In genomic region chr1:239898067-239898730, GRCh38 we compare ENCODE assay signal across 8 cellular contexts.
DNase-seq lines count a peak whose midpoint lies in the region; ATAC-seq and TF ChIP-seq lines count a peak whose summit lies in the region.

No MANE protein-coding gene starts in this region.

- no peaks in the 10 kb centered on the region for H4K20me1 ChIP-seq in BLaER1

- WGBS in lower leg skin, 2 donors, result 14 to 17% methylated on average over 15 of the region's 15 CpGs

- H3K4me2 ChIP-seq in BLaER1, result peak overlapping the region; percentile 22

- H3K27ac Mint-ChIP-seq in activated CD4-positive, alpha-beta T cell treated with anti-CD3 and anti-CD28 coated beads, Interleukin-2, amount 10 ng/mL, durations not matched to agents 24 days and 14 days, result no peak overlapping the region

- peaks cover 3% of the 10 kb centered on the region for H3K27me3 Mint-ChIP-seq in activated CD4-positive, alpha-beta T cell treated with anti-CD3 and anti-CD28 coated beads, Interleukin-2, amount 10 ng/mL, durations not matched to agents 24 days and 14 days

- no peak overlapping the region for H3K9ac ChIP-seq in BLaER1

- H3K36me3 ChIP-seq in BLaER1, result no peaks in the 10 kb centered on the region

- no peaks in the 10 kb centered on the region for H3K9me3 Mint-ChIP-seq in activated CD4-positive, alpha-beta T cell treated with anti-CD3 and anti-CD28 coated beads, Interleukin-2, amount 10 ng/mL, durations not matched to agents 24 days and 14 days

- no peaks in the 10 kb centered on the region for H3K27me3 ChIP-seq in BLaER1

- peaks cover 4% of the 10 kb centered on the region for H3K4me1 Mint-ChIP-seq in activated CD4-positive, alpha-beta T cell treated with anti-CD3 and anti-CD28 coated beads, Interleukin-2, amount 10 ng/mL, durations not matched to agents 24 days and 14 days

- intact Hi-C loops in activated CD4-positive, alpha-beta T cell treated with anti-CD3 and anti-CD28 coated beads, Interleukin-2, amount 10 ng/mL, durations not matched to agents 24 days and 14 days (cut with micrococcal nuclease), result loop anchor here (1.0 to 5.0 kb wide), 4 partner anchors 106 to 590 kb away; no protein-coding TSS in a partner anchor
- intact Hi-C loops in lower leg skin (cut with DNase I; ENCODE audit: low total_unique reads), result no loop called here

- peak; percentile 72 for ATAC-seq in GM19324 (IDR thresholded peaks at IDR 0.05; ENCODE audit: low FRiP score, unreplicated experiment)
- ATAC-seq in HG03432 (IDR thresholded peaks at IDR 0.05; ENCODE audit: unreplicated experiment), result peak; percentile 92

- no peaks in the 10 kb centered on the region for H3K36me3 Mint-ChIP-seq in activated CD4-positive, alpha-beta T cell treated with anti-CD3 and anti-CD28 coated beads, Interleukin-2, amount 10 ng/mL, durations not matched to agents 24 days and 14 days (ENCODE audit: low read depth)

- no peak overlapping the region for H3K4me3 ChIP-seq in BLaER1
- no peak overlapping the region for H3K4me3 ChIP-seq in lower leg skin (ENCODE audit: low read depth, poor library complexity, severe bottlenecking)

- TF ChIP-seq POLR2A in lower leg skin (IDR thresholded peaks at IDR 0.05), result no peak

- H3K27ac ChIP-seq in BLaER1, result no peak overlapping the region

- no peaks in the 10 kb centered on the region for H3K9me3 ChIP-seq in BLaER1

- DNase-seq in NCI-H510A (lab: John Stamatoyannopoulos, UW) (peak; percentile 73), dermis microvascular lymphatic vessel endothelial cell (ENCODE audit: low read depth in 2 of 2) (peak; percentile 60 to 73), lower leg skin (ENCODE audit: low spot score in 2 of 2) (peak; percentile 60 to 93)
- peak; percentile 91 for DNase-seq in activated CD4-positive, alpha-beta T cell treated with anti-CD3 and anti-CD28 coated beads, Interleukin-2, amount 10 ng/mL, durations not matched to agents 24 days and 14 days
- DNase-seq in stimulated activated CD4-positive, alpha-beta T cell treated with anti-CD3 and anti-CD28 coated beads, TNF-alpha, amount 100 ng/mL, for 48 hours (ENCODE audit: low read depth in 3 of 3), result peak; percentile 52 to 65 (median 58)

- no peak overlapping the region for H3K4me3 Mint-ChIP-seq in activated CD4-positive, alpha-beta T cell treated with anti-CD3 and anti-CD28 coated beads, Interleukin-2, amount 10 ng/mL, durations not matched to agents 24 days and 14 days

- peaks cover 10% of the 10 kb centered on the region for H3K4me1 ChIP-seq in BLaER1

- TF ChIP-seq CTCF in lower leg skin (IDR thresholded peaks at IDR 0.05), result peak in 1 of 3 donors; percentile 89
